ENCODE assay signal across 1 cellular context in genomic region chr12:42238240-42239140, GRCh38.
A peak's percentile ranks its signal among the peaks of the same experiment; 100 is the strongest.
TF ChIP-seq lines count a peak whose summit lies in the region.

Gene YAF2, minus strand, starts transcription at chr12:42238248. Its CDS starts 68 bp downstream, at chr12:42238180.

TF ChIP-seq in K562, 482 proteins besides CTCF, POLR2A, EP300 and RAD21 (continued from another document and continues in another):
- TF ChIP-seq USF2 (CRISPR knock-in tag; IDR thresholded peaks at IDR 0.05) (peak; percentile 95), NR2C2 (CRISPR knock-in tag; IDR thresholded peaks at IDR 0.05) (no peak), NR2C2 (tag; IDR thresholded peaks at IDR 0.05) (no peak), HDAC1 (IDR thresholded peaks at IDR 0.05) (peak in 1 of 2 experiments; percentile 38; a peak in 1 of 4 replicates), TEAD4 (IDR thresholded peaks at IDR 0.05; ENCODE audit: low read length) (no peak), TEAD4 (CRISPR knock-in tag; IDR thresholded peaks at IDR 0.05; ENCODE audit: borderline replicate concordance) (no peak), HNRNPUL1 (IDR thresholded peaks at IDR 0.05; ENCODE audit: low read length) (no peak), POU5F1 (IDR thresholded peaks at IDR 0.05; ENCODE audit: borderline replicate concordance, low read depth, low read length, partially characterized antibody) (no peak), RUNX1 (IDR thresholded peaks at IDR 0.05; ENCODE audit: low read depth) (no peak), ZHX1 (conservative IDR thresholded peaks at IDR 0.05; ENCODE audit: low read length) (no peak), CHAMP1 (IDR thresholded peaks at IDR 0.05) (no peak), ID3 (CRISPR knock-in tag; IDR thresholded peaks at IDR 0.05) (no peak), ID3 (tag; IDR thresholded peaks at IDR 0.05) (no peak), SPI1 (IDR thresholded peaks at IDR 0.05; ENCODE audit: borderline replicate concordance, low read depth, low read length) (no peak), ZNF830 (CRISPR knock-in tag; IDR thresholded peaks at IDR 0.05) (no peak), GTF2E2 (tag; IDR thresholded peaks at IDR 0.05) (peak; percentile 64; the same call in 1 of the 2 replicates), KDM5B (IDR thresholded peaks at IDR 0.05; ENCODE audit: insufficient replicate concordance, low read depth, low read length) (peak; percentile 83), ZNF584 (CRISPR knock-in tag; IDR thresholded peaks at IDR 0.05; ENCODE audit: low read depth) (no peak), TRIM25 (IDR thresholded peaks at IDR 0.05; ENCODE audit: borderline replicate concordance) (no peak), U2AF2 (optimal IDR thresholded peaks at IDR 0.05; ENCODE audit: low read depth, low read length) (no peak), DEAF1 (CRISPR knock-in tag; IDR thresholded peaks at IDR 0.05) (no peak), MIER1 (IDR thresholded peaks at IDR 0.05; ENCODE audit: low read depth) (no peak), SMARCE1 (IDR thresholded peaks at IDR 0.05) (0 out of 2 replicates have a peak, but pooled peaks have one; percentile 17), TARDBP (IDR thresholded peaks at IDR 0.05) (no peak), TFAP4 (CRISPR knock-in tag; IDR thresholded peaks at IDR 0.05; ENCODE audit: borderline replicate concordance) (peak; percentile 92), ZNF277 (CRISPR knock-in tag; IDR thresholded peaks at IDR 0.05; ENCODE audit: borderline replicate concordance) (no peak), NFRKB (IDR thresholded peaks at IDR 0.05; ENCODE audit: low read depth) (peak; percentile 58), PTTG1 (tag; IDR thresholded peaks at IDR 0.05; ENCODE audit: low read depth) (no peak), TSC22D4 (tag; IDR thresholded peaks at IDR 0.05) (no peak), ZNF253 (CRISPR knock-in tag; conservative IDR thresholded peaks at IDR 0.05) (no peak), RFX1 (IDR thresholded peaks at IDR 0.05) (no peak), ZBTB2 (IDR thresholded peaks at IDR 0.05) (no peak), HMBOX1 (IDR thresholded peaks at IDR 0.05) (no peak), U2AF1 (optimal IDR thresholded peaks at IDR 0.05; ENCODE audit: low read depth, low read length) (no peak), PHF21A (IDR thresholded peaks at IDR 0.05; ENCODE audit: borderline replicate concordance, low read depth) (no peak), ZNF134 (CRISPR knock-in tag; conservative IDR thresholded peaks at IDR 0.05) (no peak), ESRRA (IDR thresholded peaks at IDR 0.05; ENCODE audit: borderline replicate concordance, low read depth) (no peak), XRCC4 (IDR thresholded peaks at IDR 0.05; ENCODE audit: extremely low read depth, insufficient read depth, insufficient read length) (no peak), TCF3 (CRISPR knock-in tag; IDR thresholded peaks at IDR 0.05) (no peak; the same call in 1 of the 2 replicates), NR2C1 (IDR thresholded peaks at IDR 0.05) (no peak), NR2C1 (tag; IDR thresholded peaks at IDR 0.05) (no peak), RBM34 (IDR thresholded peaks at IDR 0.05; ENCODE audit: borderline replicate concordance, insufficient read depth, low read length) (no peak), TAF1 (IDR thresholded peaks at IDR 0.05; ENCODE audit: control insufficient read depth, extremely low read depth, insufficient read depth, low read length, severe bottlenecking) (no peak), BRCA1 (IDR thresholded peaks at IDR 0.05) (no peak), BRCA1 (CRISPR knock-in tag; IDR thresholded peaks at IDR 0.05) (no peak), CBX5 (IDR thresholded peaks at IDR 0.05; ENCODE audit: borderline replicate concordance, low read depth) (no peak), DLX4 (CRISPR knock-in tag; IDR thresholded peaks at IDR 0.05) (no peak), SOX6 (IDR thresholded peaks at IDR 0.05) (no peak), E2F3 (CRISPR knock-in tag; IDR thresholded peaks at IDR 0.05) (0 out of 2 replicates have a peak, but pooled peaks have one; percentile 25), SMARCA4 (IDR thresholded peaks at IDR 0.05) (no peak), CREB3 (tag; conservative IDR thresholded peaks at IDR 0.05; ENCODE audit: low read depth) (no peak), KAT7 (CRISPR knock-in tag; IDR thresholded peaks at IDR 0.05; ENCODE audit: borderline replicate concordance) (no peak), ZNF644 (tag; IDR thresholded peaks at IDR 0.05; ENCODE audit: low read depth) (no peak), TCF7L2 (IDR thresholded peaks at IDR 0.05; ENCODE audit: low read depth, low read length) (peak; percentile 88), ZZZ3 (IDR thresholded peaks at IDR 0.05) (no peak)
